In genomic region chr13:113836917-113837553, GRCh38 we compare ENCODE assay signal across 9 cellular contexts. TPM values are rescaled to one million over a fixed set of nuclear protein-coding genes. Genes with fewer than 3 reads are reported as not detected.
A peak's percentile ranks its signal among the peaks of the same experiment; 100 is the strongest.
DNase-seq lines count a peak whose midpoint lies in the region; ATAC-seq, FAIRE-seq and TF ChIP-seq lines count a peak whose summit lies in the region.
"Had no signal": no experiment of that assay in that cellular context is flagged by ENCODE, and none has a peak within 500 bp of the region (broad histone marks: within the 10 kb centered on the region; RNA-seq: fewer than 3 reads in every experiment).

No MANE protein-coding gene starts in this region.

- H3K9me3 ChIP-seq in uterus: no peaks in the 10 kb centered on the region
- H3K9me3 ChIP-seq: neutrophil had no signal

- H3K4me1 ChIP-seq in uterus: peaks cover 3 to 34% of the 10 kb centered on the region in 2 donors

- no peaks in the 10 kb centered on the region for H3K27me3 ChIP-seq in bronchial epithelial cell (ENCODE audit: control insufficient read depth, insufficient read depth, low read length)
- H3K27me3 ChIP-seq in uterus: no peaks in the 10 kb centered on the region

- H3K27me3 Mint-ChIP-seq in T-cell: no peaks in the 10 kb centered on the region

- peaks cover 7% of the 10 kb centered on the region for H3K36me3 ChIP-seq in bronchial epithelial cell (ENCODE audit: control insufficient read depth, insufficient read depth, low read length)
- H3K36me3 ChIP-seq in uterus: no peaks in the 10 kb centered on the region
- H3K36me3 ChIP-seq: neutrophil had no signal

- intact Hi-C loops in uterus (cut with DNase I; ENCODE audit: low total_unique reads): no loop called here

- H3K27ac ChIP-seq in uterus: peak overlapping the region; percentile 92 to 93
- H3K27ac ChIP-seq: neutrophil had no signal

- CTCF ChIA-PET in T-cell (lab: Charles Lee): no interaction called here

- in situ Hi-C loops in G401 (cut with HindIII; ENCODE audit: low sequenced_read_pairs): no loop called here

- no peak overlapping the region for H3K4me3 ChIP-seq in bronchial epithelial cell (ENCODE audit: low read depth, low read length)
- H3K4me3 ChIP-seq in uterus: no peak overlapping the region

- ATAC-seq in T-cell (replicated peaks in 1 of 4): no peak

- peak; percentile 28 for FAIRE-seq in bronchial epithelial cell (lab: Jason Lieb, UNC)

- H3K4me1 Mint-ChIP-seq in T-cell: peaks cover 8 to 17% (median 8%) of the 10 kb centered on the region in 3 donors

- TF ChIP-seq CTCF in bronchial epithelial cell (IDR thresholded peaks at IDR 0.05; ENCODE audit: insufficient read depth, low read length, severe bottlenecking): no peak
- TF ChIP-seq CTCF in uterus (IDR thresholded peaks at IDR 0.05): no peak

- no peak overlapping the region for H3K27ac Mint-ChIP-seq in T-cell

- H3K36me3 Mint-ChIP-seq in T-cell: peaks cover 5% of the 10 kb centered on the region

- DNase-seq in G401 (ENCODE audit: low spot score): peak; percentile 29
- DNase-seq in NCI-H1694 treated with DMSO at 0.1 percent for 48 hours (lab: John Stamatoyannopoulos, UW): peak; percentile 74
- DNase-seq in bronchial epithelial cell (ENCODE audit: low read depth): peak; percentile 91
- DNase-seq in lung microvascular endothelial cell (ENCODE audit: low read depth in 2 of 2): peak; percentile 77 to 79
- peak; percentile 79 to 82 for DNase-seq in uterus
- DNase-seq in OCI-M1 (lab: John Stamatoyannopoulos, UW): no peak
- no peak for DNase-seq in pons (ENCODE audit: low spot score)
- no peak for DNase-seq in T-cell

- H3K4me3 Mint-ChIP-seq in T-cell: no peak overlapping the region

- H3K9me3 Mint-ChIP-seq in T-cell: no peaks in the 10 kb centered on the region

- peak in 1 of 2 donors; percentile 24 for TF ChIP-seq POLR2A in uterus (IDR thresholded peaks at IDR 0.05)

- POLR2A ChIA-PET in T-cell (lab: Charles Lee): no interaction called here

RNA-seq across cellular contexts. Expression of gene GAS6, which starts 26.8 kb away (rescaled TPM):
- 16.0 and 16.2 TPM in 2 replicates for total RNA-seq in G401 (2014; rRNA removed; shearing (Covaris generic))
- total RNA-seq in bronchial epithelial cell (41.3 and 70.0 TPM in 2 replicates), lung microvascular endothelial cell (54.5 and 130 TPM in 2 replicates), uterus (100 to 1,000 TPM; 128 to 287 (median 199) TPM), T-cell (10 to 100 TPM in 1 of 5 donors, 1 to 10 TPM in 4; 1.1 to 10.2 (median 4.7) TPM)

Comparison
In these comparisons a context has a peak if more than half of its experiments do, and no peak if none do; other contexts are left out.
1. DNase-seq: peak in G401 (single experiment), NCI-H1694 treated with DMSO at 0.1 percent for 48 hours (single experiment), bronchial epithelial cell (single experiment), lung microvascular endothelial cell (2 of 2) and uterus (2 of 2); none in OCI-M1 (single experiment), pons (single experiment) and T-cell (0 of 34).